10 cellular contexts compared by ENCODE assay signal in genomic region chr7:101859411-101860106, GRCh38. TPM values are rescaled to one million over a fixed set of nuclear protein-coding genes. Genes with fewer than 3 reads are reported as not detected.
DNase-seq lines count a peak whose midpoint lies in the region; ATAC-seq lines count a peak whose summit lies in the region.
"Had no signal": no experiment of that assay in that cellular context is flagged by ENCODE, and none has a peak within 500 bp of the region (broad histone marks: within the 10 kb centered on the region; RNA-seq: fewer than 3 reads in every experiment).

No MANE protein-coding gene starts in this region.

- H3K36me3 Mint-ChIP-seq in memory B cell, result peaks cover 2% of the 10 kb centered on the region

- ATAC-seq in Right ventricle myocardium inferior (peak; percentile 15), memory B cell (ENCODE audit: low read depth) (no peak), HG03135 (IDR thresholded peaks at IDR 0.05; ENCODE audit: unreplicated experiment) (no peak), HG02798 (IDR thresholded peaks at IDR 0.05; ENCODE audit: poor library complexity, unreplicated experiment) (no peak), HG03039 (IDR thresholded peaks at IDR 0.05; ENCODE audit: unreplicated experiment) (no peak)

- H3K36me3 ChIP-seq in endocrine pancreas (ENCODE audit: control insufficient read depth, insufficient read depth, low read length), result no peaks in the 10 kb centered on the region

- H3K9me3 ChIP-seq in endocrine pancreas (ENCODE audit: control insufficient read depth, low read length), result no peaks in the 10 kb centered on the region

- H3K4me1 Mint-ChIP-seq in memory B cell, result peaks cover 39% of the 10 kb centered on the region

- H3K9me3 Mint-ChIP-seq in memory B cell, result no peaks in the 10 kb centered on the region
- H3K9me3 Mint-ChIP-seq: activated CD4-positive, alpha-beta memory T cell treated with anti-CD3 and anti-CD28 coated beads, Interleukin-2, amount 10 ng/mL, durations not matched to agents 7 days and 5 days had no signal

- no peaks in the 10 kb centered on the region for H3K4me1 ChIP-seq in endocrine pancreas (ENCODE audit: control insufficient read depth, insufficient read depth, low read length)

- intact Hi-C loops in Right ventricle myocardium inferior (cut with DNase I), result loop anchor here (2.0 to 5.0 kb wide), 4 partner anchors 21 to 93 kb away; partner anchors contain the start of gene CUX1
- intact Hi-C loops in cardiac septum (cut with DNase I), result no loop called here

- H3K27ac Mint-ChIP-seq in memory B cell, result peak overlapping the region; percentile 80
- H3K27ac Mint-ChIP-seq: activated CD4-positive, alpha-beta memory T cell treated with anti-CD3 and anti-CD28 coated beads, Interleukin-2, amount 10 ng/mL, durations not matched to agents 7 days and 5 days had no signal

- H3K9ac ChIP-seq in endocrine pancreas (ENCODE audit: control insufficient read depth, insufficient read depth, low read length), result no peak overlapping the region

- DNase-seq in Right ventricle myocardium inferior (ENCODE audit: missing footprints) (no peak), cardiac septum (ENCODE audit: low spot score) (no peak), memory B cell (ENCODE audit: low spot score in 2 of 2) (no peak), occipital lobe (lab: John Stamatoyannopoulos, UW) (no peak)
- DNase-seq: activated CD4-positive, alpha-beta memory T cell treated with anti-CD3 and anti-CD28 coated beads, Interleukin-2, amount 10 ng/mL, durations not matched to agents 7 days and 5 days; NCI-H446 treated with DMSO at 0.1 percent for 48 hours had no signal

- no peaks in the 10 kb centered on the region for H3K27me3 Mint-ChIP-seq in memory B cell
- H3K27me3 Mint-ChIP-seq: activated CD4-positive, alpha-beta memory T cell treated with anti-CD3 and anti-CD28 coated beads, Interleukin-2, amount 10 ng/mL, durations not matched to agents 7 days and 5 days had no signal

- no peaks in the 10 kb centered on the region for H3K27me3 ChIP-seq in endocrine pancreas (ENCODE audit: control insufficient read depth, insufficient read depth, low read length)

- no peak overlapping the region for H3K4me3 Mint-ChIP-seq in memory B cell
- H3K4me3 Mint-ChIP-seq: activated CD4-positive, alpha-beta memory T cell treated with anti-CD3 and anti-CD28 coated beads, Interleukin-2, amount 10 ng/mL, durations not matched to agents 7 days and 5 days had no signal

- H3K4me3 ChIP-seq in endocrine pancreas (ENCODE audit: control insufficient read depth, insufficient read depth, low read length), result peak overlapping the region; percentile 46

RNA-seq across cellular contexts. Expression of gene CUX1, which starts 42.1 kb away (rescaled TPM):
- total RNA-seq in Right ventricle myocardium inferior, result 107 TPM
- total RNA-seq in cardiac septum, result 171 TPM
- total RNA-seq in occipital lobe, result 23.2 TPM
